ENCODE assay signal across 8 cellular contexts in genomic region chr3:196499807-196500524, GRCh38. TPM values are rescaled to one million over a fixed set of nuclear protein-coding genes. Genes with fewer than 3 reads are reported as not detected.
DNase-seq lines count a peak whose midpoint lies in the region; ATAC-seq, FAIRE-seq and TF ChIP-seq lines count a peak whose summit lies in the region.

No MANE protein-coding gene starts in this region.

- peak overlapping the region; percentile 91 for H3K4me2 ChIP-seq in HepG2 (ENCODE audit: low read depth, low read length)

- H3K4me1 Mint-ChIP-seq in activated naive CD8-positive, alpha-beta T cell (ENCODE audit: low read depth): peaks cover 56% of the 10 kb centered on the region

- TF ChIP-seq POLR2A in HepG2 (IDR thresholded peaks at IDR 0.05; ENCODE audit: insufficient read depth in 1 of 2, low read depth in 2 of 2, low read length in 2 of 2): no peak

- no peaks in the 10 kb centered on the region for H3K9me3 Mint-ChIP-seq in activated naive CD8-positive, alpha-beta T cell (ENCODE audit: low read depth)

- BruUV-seq in HepG2 (replicated peaks; lab: Mats Ljungman, UMichigan): TSS peak; percentile 7

- H3K27ac ChIP-seq in HepG2 (ENCODE audit: extremely low read length, insufficient read depth, low read length) (peak overlapping the region; percentile 83), thymus (ENCODE audit: low read depth) (no peak overlapping the region)

- intact Hi-C loops in HepG2 (cut with micrococcal nuclease; ENCODE audit: unreplicated experiment): loop anchor here (2.0 kb wide), 1 partner anchor 13 kb away; no protein-coding TSS in a partner anchor

- no peak for TF ChIP-seq RAD21 in HepG2 (CRISPR knock-in tag; IDR thresholded peaks at IDR 0.05)

- peak overlapping the region; percentile 79 for H3K27ac Mint-ChIP-seq in activated naive CD8-positive, alpha-beta T cell

- TF ChIP-seq EP300 in HepG2 (IDR thresholded peaks at IDR 0.05; ENCODE audit: low read depth in 2 of 2, low read length in 2 of 2): no peak
- TF ChIP-seq EP300 in HepG2 (CRISPR knock-in tag; IDR thresholded peaks at IDR 0.05; ENCODE audit: borderline replicate concordance): no peak

- no peaks in the 10 kb centered on the region for H3K27me3 Mint-ChIP-seq in activated naive CD8-positive, alpha-beta T cell

- POLR2A ChIA-PET in HepG2 (lab: Yijun Ruan, JAX): no interaction called here

- 53% methylated on average over 11 of the region's 11 CpGs for WGBS in HepG2 (ENCODE audit: low lambda C conversion rate)
- WGBS in thymus: 82% methylated on average over 11 of the region's 11 CpGs

- peaks cover 81% of the 10 kb centered on the region for H3K79me2 ChIP-seq in HepG2 (ENCODE audit: insufficient read depth, low read length)

- peaks cover 17% of the 10 kb centered on the region for H3K36me3 Mint-ChIP-seq in activated naive CD8-positive, alpha-beta T cell

- no peak for TF ChIP-seq CTCF in HepG2 (CRISPR knock-in tag; IDR thresholded peaks at IDR 0.05)

- H3K4me3 Mint-ChIP-seq in activated naive CD8-positive, alpha-beta T cell: peak overlapping the region; percentile 100

- no peaks in the 10 kb centered on the region for H3K9me3 ChIP-seq in HepG2 (ENCODE audit: low read length)
- H3K9me3 ChIP-seq in thymus (ENCODE audit: control insufficient read depth): no peaks in the 10 kb centered on the region

- H4K20me1 ChIP-seq in HepG2 (ENCODE audit: insufficient read depth, low read length): peaks cover 3% of the 10 kb centered on the region; the same call in 1 of the 2 replicates

- H3K9ac ChIP-seq in HepG2 (ENCODE audit: insufficient read depth, low read depth, low read length): peak overlapping the region; percentile 82

- H3K4me3 ChIP-seq in HepG2 (replicated peaks in 1 of 3; ENCODE audit: insufficient read depth in 1 of 3, low read depth in 2 of 3, low read length in 3 of 3) (peak overlapping the region; percentile 71 to 99 (median 99)), thymus (ENCODE audit: low read length) (peak overlapping the region; percentile 64)

- H3K36me3 ChIP-seq in HepG2 (replicated peaks in 1 of 2; ENCODE audit: control insufficient read depth in 1 of 2, insufficient read depth in 2 of 2, low read length in 2 of 2) (peaks cover 2 to 15% of the 10 kb centered on the region in 2 experiments; a peak in 3 of 5 replicates), thymus (ENCODE audit: control insufficient read depth, insufficient read depth) (peaks cover 14% of the 10 kb centered on the region)

- H3K27me3 ChIP-seq in HepG2 (ENCODE audit: control insufficient read depth in 1 of 2, insufficient read depth in 2 of 2, low read length in 2 of 2) (no peaks in the 10 kb centered on the region; a peak in 1 of 5 replicates), thymus (ENCODE audit: control insufficient read depth, insufficient read depth) (no peaks in the 10 kb centered on the region)

- CTCF ChIA-PET in HepG2 (lab: Yijun Ruan, JAX; ENCODE audit: low intra/inter-chr PET ratio, low total read pairs): no interaction called here

- FAIRE-seq in HepG2 (lab: Jason Lieb, UNC): no peak

- peaks cover 38% of the 10 kb centered on the region for H3K4me1 ChIP-seq in HepG2 (ENCODE audit: insufficient read depth, low read length)
- H3K4me1 ChIP-seq in thymus (ENCODE audit: control insufficient read depth, insufficient read depth, low read length): peaks cover 11% of the 10 kb centered on the region

- DNase-seq in activated T-cell treated with anti-CD3 and anti-CD28 coated beads for 24 hours (ENCODE audit: low read depth) (peak; percentile 23), activated T-cell treated with anti-CD3 and anti-CD28 coated beads for 4 hours (no peak), HepG2 (ENCODE audit: low spot score) (no peak), D341Med (ENCODE audit: low spot score) (no peak), HPDE6-E6E7 (ENCODE audit: extremely low spot score) (no peak)

- ATAC-seq in HepG2: no peak
- ATAC-seq in GM21528 (IDR thresholded peaks at IDR 0.05; ENCODE audit: low FRiP score, unreplicated experiment): no peak

- H2AFZ ChIP-seq in HepG2 (ENCODE audit: low read length): peak overlapping the region; percentile 56

- in situ Hi-C loops in HepG2 (cut with HindIII; ENCODE audit: extremely low pct_ligation_motif_present, low pct_unique_long_range_greater_than_20kb): no loop called here

TF ChIP-seq in HepG2, 621 proteins besides CTCF, POLR2A, EP300 and RAD21:
- TF ChIP-seq FOXJ3 (CRISPR knock-in tag; IDR thresholded peaks at IDR 0.05; ENCODE audit: borderline replicate concordance) (no peak), IKZF5 (CRISPR knock-in tag; IDR thresholded peaks at IDR 0.05) (0 out of 2 replicates have a peak, but pooled peaks have one; percentile 1), ZNF7 (CRISPR knock-in tag; IDR thresholded peaks at IDR 0.05) (peak; percentile 99), ZNF335 (CRISPR knock-in tag; IDR thresholded peaks at IDR 0.05) (0 out of 2 replicates have a peak, but pooled peaks have one; percentile 13)

RNA-seq across cellular contexts. Expression of gene RNF168, which starts 3.6 kb away (rescaled TPM):
- 22.9 and 28.8 TPM in 2 replicates for total RNA-seq in HepG2 (2016; rRNA removed; fragmentation: Illumina TruSeq; extraction: Trizol)
- total RNA-seq in HepG2 (2016; cell fraction: cytosol; rRNA removed; fragmentation: Illumina TruSeq; extraction: Trizol; ENCODE audit: low read depth): 4.0 and 5.2 TPM in 2 replicates
- total RNA-seq in HepG2 (2016; cell fraction: insoluble cytoplasmic fraction; rRNA removed; fragmentation: Illumina TruSeq; extraction: Trizol): 22.6 and 28.8 TPM in 2 replicates
- total RNA-seq in HepG2 (2016; cell fraction: membrane; rRNA removed; fragmentation: Illumina TruSeq; extraction: Trizol): 13.4 and 14.6 TPM in 2 replicates
- 13.2 and 15.2 TPM in 2 replicates for total RNA-seq in HepG2 (2016; cell fraction: nucleus; rRNA removed; fragmentation: Illumina TruSeq; extraction: Trizol)
- 3.4 and 3.7 TPM in 2 replicates for polyA plus RNA-seq in HepG2 (2011; rRNA removed)
- polyA plus RNA-seq in HepG2 (2011; cell fraction: cytosol; rRNA removed): 2.5 and 3.1 TPM in 2 replicates
- polyA plus RNA-seq in HepG2 (2011; cell fraction: nucleus; rRNA removed): 3.2 and 4.2 TPM in 2 replicates
- 7.6 TPM in 2 replicates for polyA plus RNA-seq in HepG2 (2012)
- polyA plus RNA-seq in HepG2 (2016; cell fraction: cytosol; fragmentation: Illumina TruSeq; extraction: Trizol; ENCODE audit: low read depth): 1.6 and 2.0 TPM in 2 replicates
- 14.1 and 14.6 TPM in 2 replicates for polyA plus RNA-seq in HepG2 (2016; cell fraction: insoluble cytoplasmic fraction; fragmentation: Illumina TruSeq; extraction: Trizol; ENCODE audit: low read depth)
- 3.8 and 3.9 TPM in 2 replicates for polyA plus RNA-seq in HepG2 (2016; cell fraction: membrane; fragmentation: Illumina TruSeq; extraction: Trizol; ENCODE audit: low read depth)
- 15.7 and 16.0 TPM in 2 replicates for polyA plus RNA-seq in HepG2 (2016; cell fraction: nucleus; fragmentation: Illumina TruSeq; extraction: Trizol; ENCODE audit: insufficient read depth, low read depth)
- polyA minus RNA-seq in HepG2 (2011; rRNA and poly(A)+ RNA removed; ENCODE audit: low replicate concordance): 15.5 and 55.3 TPM in 2 replicates
- polyA minus RNA-seq in HepG2 (2011; cell fraction: cytosol; rRNA and poly(A)+ RNA removed): 12.5 and 16.7 TPM in 2 replicates
- polyA minus RNA-seq in HepG2 (2011; cell fraction: nucleus; rRNA and poly(A)+ RNA removed): 9.0 and 12.3 TPM in 2 replicates
- polyA plus RNA-seq in thymus: 8.4 TPM

RNA-seq across cellular contexts. Expression of gene SMCO1, which starts 15.2 kb away (rescaled TPM):
- total RNA-seq in HepG2 (2016; rRNA removed; fragmentation: Illumina TruSeq; extraction: Trizol): not detected in 2 replicates
- total RNA-seq in HepG2 (2016; cell fraction: cytosol; rRNA removed; fragmentation: Illumina TruSeq; extraction: Trizol; ENCODE audit: low read depth): not detected in 2 replicates
- total RNA-seq in HepG2 (2016; cell fraction: insoluble cytoplasmic fraction; rRNA removed; fragmentation: Illumina TruSeq; extraction: Trizol): not detected in 2 replicates
- not detected in 2 replicates for total RNA-seq in HepG2 (2016; cell fraction: membrane; rRNA removed; fragmentation: Illumina TruSeq; extraction: Trizol)
- not detected in 2 replicates for total RNA-seq in HepG2 (2016; cell fraction: nucleus; rRNA removed; fragmentation: Illumina TruSeq; extraction: Trizol)
- not detected in 2 replicates for polyA plus RNA-seq in HepG2 (2011; rRNA removed)
- polyA plus RNA-seq in HepG2 (2011; cell fraction: cytosol; rRNA removed): not detected in 2 replicates
- polyA plus RNA-seq in HepG2 (2011; cell fraction: nucleus; rRNA removed): not detected in 2 replicates
- not detected in 2 replicates for polyA plus RNA-seq in HepG2 (2012)
- not detected in 2 replicates for polyA plus RNA-seq in HepG2 (2016; cell fraction: cytosol; fragmentation: Illumina TruSeq; extraction: Trizol; ENCODE audit: low read depth)
- not detected in 2 replicates for polyA plus RNA-seq in HepG2 (2016; cell fraction: insoluble cytoplasmic fraction; fragmentation: Illumina TruSeq; extraction: Trizol; ENCODE audit: low read depth)
- polyA plus RNA-seq in HepG2 (2016; cell fraction: membrane; fragmentation: Illumina TruSeq; extraction: Trizol; ENCODE audit: low read depth): not detected in 2 replicates
- not detected in 2 replicates for polyA plus RNA-seq in HepG2 (2016; cell fraction: nucleus; fragmentation: Illumina TruSeq; extraction: Trizol; ENCODE audit: insufficient read depth, low read depth)
- not detected in 2 replicates for polyA minus RNA-seq in HepG2 (2011; rRNA and poly(A)+ RNA removed; ENCODE audit: low replicate concordance)
- polyA minus RNA-seq in HepG2 (2011; cell fraction: cytosol; rRNA and poly(A)+ RNA removed): not detected in 2 replicates
- polyA minus RNA-seq in HepG2 (2011; cell fraction: nucleus; rRNA and poly(A)+ RNA removed): not detected in 2 replicates
- 0.02 TPM for polyA plus RNA-seq in thymus
